ENCODE assay signal across 17 cellular contexts in genomic region chr1:3459051-3459908, GRCh38. TPM values are rescaled to one million over a fixed set of nuclear protein-coding genes. Genes with fewer than 3 reads are reported as not detected.
DNase-seq lines count a peak whose midpoint lies in the region; ATAC-seq and TF ChIP-seq lines count a peak whose summit lies in the region.
"Had no signal": no experiment of that assay in that cellular context is flagged by ENCODE, and none has a peak within 500 bp of the region (broad histone marks: within the 10 kb centered on the region; RNA-seq: fewer than 3 reads in every experiment).

No MANE protein-coding gene starts in this region.

- no peaks in the 10 kb centered on the region for H3K9me2 ChIP-seq in HCT116 (ENCODE audit: insufficient read depth)

- no peak overlapping the region for H3K4me3 Mint-ChIP-seq in brain
- H3K4me3 Mint-ChIP-seq in stimulated activated effector memory CD8-positive, alpha-beta T cell treated with anti-CD3 and anti-CD28 coated beads, Interleukin-12 subunit alpha, Interleukin-12 subunit beta, amount 100 ng/mL, for 72 hours = no peak overlapping the region
- H3K4me3 Mint-ChIP-seq: activated CD4-positive, alpha-beta T cell treated with anti-CD3 and anti-CD28 coated beads, Interleukin-2, amount 10 ng/mL, durations not matched to agents 7 days and 5 days; natural killer cell; T-helper 1 cell treated with Interleukin-12 subunit alpha and Interleukin-12 subunit beta and Interleukin-4 antibody, amounts not matched to agents 30 μg/mL and 1 μg/mL, for 36 hours had no signal

- no peaks in the 10 kb centered on the region for H3K9me3 ChIP-seq in HCT116 (ENCODE audit: control insufficient read depth in 1 of 2, insufficient read depth in 1 of 2, low read depth in 1 of 2, low read length in 2 of 2)
- H3K9me3 ChIP-seq in mucosa of descending colon = no peaks in the 10 kb centered on the region
- H3K9me3 ChIP-seq in sigmoid colon = no peaks in the 10 kb centered on the region

- intact Hi-C loops in HCT116 (cut with micrococcal nuclease) = no loop called here
- intact Hi-C loops in mucosa of descending colon (cut with DNase I, micrococcal nuclease) = no loop called here
- intact Hi-C loops in sigmoid colon (cut with DNase I) = no loop called here

- ATAC-seq in HCT116 (no peak), mucosa of descending colon (peak; percentile 36), HG03460 (IDR thresholded peaks at IDR 0.05; ENCODE audit: unreplicated experiment) (no peak)
- no peak for ATAC-seq in stimulated activated effector memory CD8-positive, alpha-beta T cell treated with anti-CD3 and anti-CD28 coated beads, Interleukin-12 subunit alpha, Interleukin-12 subunit beta, amount 100 ng/mL, for 72 hours
- ATAC-seq: natural killer cell, Panc1 had no signal

- no peak for TF ChIP-seq POLR2A in HCT116 (IDR thresholded peaks at IDR 0.05; ENCODE audit: borderline replicate concordance, extremely low read depth, insufficient read depth, insufficient read length)
- TF ChIP-seq POLR2A in sigmoid colon (IDR thresholded peaks at IDR 0.05) = no peak

- BruUV-seq in HCT116 (replicated peaks; lab: Mats Ljungman, UMichigan) = no TSS peak

- TF ChIP-seq CTCF in HCT116 (IDR thresholded peaks at IDR 0.05 in 2 of 3, conservative IDR thresholded peaks at IDR 0.05 in 1 of 3; ENCODE audit: borderline replicate concordance in 1 of 3, insufficient read depth in 1 of 3, low read depth in 2 of 3, low read length in 2 of 3) (no peak), brain (conservative IDR thresholded peaks at IDR 0.05) (no peak), mucosa of descending colon (IDR thresholded peaks at IDR 0.05) (no peak), sigmoid colon (IDR thresholded peaks at IDR 0.05) (no peak)

- H3K27ac Mint-ChIP-seq in brain = peak overlapping the region in 4 of 5 experiments; percentile 20 to 69 (median 59)
- H3K27ac Mint-ChIP-seq in stimulated activated effector memory CD8-positive, alpha-beta T cell treated with anti-CD3 and anti-CD28 coated beads, Interleukin-12 subunit alpha, Interleukin-12 subunit beta, amount 100 ng/mL, for 72 hours = peak overlapping the region; percentile 39
- H3K27ac Mint-ChIP-seq: activated CD4-positive, alpha-beta T cell treated with anti-CD3 and anti-CD28 coated beads, Interleukin-2, amount 10 ng/mL, durations not matched to agents 7 days and 5 days; natural killer cell; T-helper 1 cell treated with Interleukin-12 subunit alpha and Interleukin-12 subunit beta and Interleukin-4 antibody, amounts not matched to agents 30 μg/mL and 1 μg/mL, for 36 hours had no signal

- H2AFZ ChIP-seq in HCT116 (ENCODE audit: low read depth, low read length, poor library complexity, severe bottlenecking) = no peak overlapping the region

- H3K27ac ChIP-seq in HCT116 (ENCODE audit: low read depth, low read length) = peak overlapping the region; percentile 1; the same call in 1 of the 2 replicates
- peak overlapping the region in 2 of 4 donors; percentile 14 to 39 for H3K27ac ChIP-seq in sigmoid colon

- H3K79me2 ChIP-seq in HCT116 (ENCODE audit: insufficient read depth, low read length) = peaks cover 15% of the 10 kb centered on the region

- POLR2A ChIA-PET in HCT116 (lab: Charles Lee) = no interaction called here

- peak overlapping the region; percentile 51 for H3K4me2 ChIP-seq in HCT116 (ENCODE audit: low read length)

- H3K4me1 Mint-ChIP-seq in brain = peaks cover 37% of the 10 kb centered on the region
- no peaks in the 10 kb centered on the region for H3K4me1 Mint-ChIP-seq in stimulated activated effector memory CD8-positive, alpha-beta T cell treated with anti-CD3 and anti-CD28 coated beads, Interleukin-12 subunit alpha, Interleukin-12 subunit beta, amount 100 ng/mL, for 72 hours
- H3K4me1 Mint-ChIP-seq: natural killer cell had no signal

- no peaks in the 10 kb centered on the region for H4K20me1 ChIP-seq in HCT116 (ENCODE audit: insufficient read depth)

- H3K27me3 ChIP-seq in HCT116 (ENCODE audit: insufficient read depth, low read length) (no peaks in the 10 kb centered on the region), sigmoid colon (peaks cover 10 to 29% (median 19%) of the 10 kb centered on the region in 3 donors)

- DNase-seq in HCT116 (ENCODE audit: low read depth, low spot score) (no peak), mucosa of descending colon (peak; percentile 53 to 67 (median 60)), superior temporal gyrus (ENCODE audit: extremely low spot score) (no peak), sigmoid colon (no peak)
- DNase-seq in stimulated activated effector memory CD8-positive, alpha-beta T cell treated with anti-CD3 and anti-CD28 coated beads, Interleukin-12 subunit alpha, Interleukin-12 subunit beta, amount 100 ng/mL, for 72 hours (ENCODE audit: low spot score in 2 of 2) = no peak
- DNase-seq in central memory CD4-positive, alpha-beta T cell = no peak
- DNase-seq: activated CD4-positive, alpha-beta T cell treated with anti-CD3 and anti-CD28 coated beads, Interleukin-2, amount 10 ng/mL, durations not matched to agents 7 days and 5 days; activated T-cell treated with anti-CD3 and anti-CD28 coated beads, Interleukin-2, amount 50 U/mL, for 1 hour; DND-41; natural killer cell; NCI-H1694; NCI-H524 treated with DMSO at 0.1 percent for 48 hours had no signal

- no peak for TF ChIP-seq EP300 in sigmoid colon (IDR thresholded peaks at IDR 0.05)

- H3K4me1 ChIP-seq in HCT116 (ENCODE audit: control insufficient read depth in 1 of 2, insufficient read depth in 2 of 2, low read length in 2 of 2) (peaks cover 19 to 34% of the 10 kb centered on the region in 2 experiments), mucosa of descending colon (ENCODE audit: low read depth) (peaks cover 62% of the 10 kb centered on the region), sigmoid colon (peaks cover 0 to 9% (median 9%) of the 10 kb centered on the region in 4 donors)

- no peaks in the 10 kb centered on the region for H3K36me3 Mint-ChIP-seq in brain
- no peaks in the 10 kb centered on the region for H3K36me3 Mint-ChIP-seq in stimulated activated effector memory CD8-positive, alpha-beta T cell treated with anti-CD3 and anti-CD28 coated beads, Interleukin-12 subunit alpha, Interleukin-12 subunit beta, amount 100 ng/mL, for 72 hours
- H3K36me3 Mint-ChIP-seq: natural killer cell had no signal

- peaks cover 4% of the 10 kb centered on the region for H3K27me3 Mint-ChIP-seq in brain

- RAD21 ChIA-PET in HCT116 (lab: Charles Lee; ENCODE audit: low non-redundant PET in 1 of 2, low total read pairs in 2 of 2, uncharacterized antibody in 2 of 2, unreplicated experiment in 2 of 2) = no interaction called here

- H3K4me3 ChIP-seq in HCT116 (replicated peaks in 1 of 2; ENCODE audit: low read depth in 1 of 2, low read length in 2 of 2) = no peak overlapping the region
- H3K4me3 ChIP-seq in mucosa of descending colon = no peak overlapping the region
- H3K4me3 ChIP-seq in sigmoid colon = no peak overlapping the region
- H3K4me3 ChIP-seq: skin epidermis had no signal

- WGBS in sigmoid colon, 2 donors = 39 to 79% methylated on average over 24 of the region's 24 CpGs

- no peak for TF ChIP-seq RAD21 in HCT116 (IDR thresholded peaks at IDR 0.05; ENCODE audit: low read depth)

- H3K9me3 Mint-ChIP-seq in brain = peaks cover 0 to 2% (median 0%) of the 10 kb centered on the region in 5 experiments
- H3K9me3 Mint-ChIP-seq in stimulated activated effector memory CD8-positive, alpha-beta T cell treated with anti-CD3 and anti-CD28 coated beads, Interleukin-12 subunit alpha, Interleukin-12 subunit beta, amount 100 ng/mL, for 72 hours = no peaks in the 10 kb centered on the region
- H3K9me3 Mint-ChIP-seq: activated CD4-positive, alpha-beta T cell treated with anti-CD3 and anti-CD28 coated beads, Interleukin-2, amount 10 ng/mL, durations not matched to agents 7 days and 5 days; natural killer cell; T-helper 1 cell treated with Interleukin-12 subunit alpha and Interleukin-12 subunit beta and Interleukin-4 antibody, amounts not matched to agents 30 μg/mL and 1 μg/mL, for 36 hours had no signal

- CTCF ChIA-PET in HCT116 (lab: Charles Lee) = no interaction called here

- H3K36me3 ChIP-seq in HCT116 (ENCODE audit: control insufficient read depth in 1 of 2, insufficient read depth in 2 of 2, low read length in 2 of 2) = no peaks in the 10 kb centered on the region
- H3K36me3 ChIP-seq in mucosa of descending colon (ENCODE audit: low read depth) = no peaks in the 10 kb centered on the region
- no peaks in the 10 kb centered on the region for H3K36me3 ChIP-seq in sigmoid colon

- H3K9ac ChIP-seq in HCT116 (ENCODE audit: low read length) = no peak overlapping the region

TF ChIP-seq in HCT116, 20 proteins besides CTCF, POLR2A, EP300 and RAD21 (continues in another document):
- TF ChIP-seq SIN3A (IDR thresholded peaks at IDR 0.05; ENCODE audit: low read depth) (no peak), EZH2phosphoT487 (IDR thresholded peaks at IDR 0.05; ENCODE audit: borderline replicate concordance) (no peak), ELF1 (IDR thresholded peaks at IDR 0.05; ENCODE audit: borderline replicate concordance, low read depth) (no peak), EZH2 (IDR thresholded peaks at IDR 0.05) (no peak), JUND (IDR thresholded peaks at IDR 0.05) (no peak), EGR1 (IDR thresholded peaks at IDR 0.05; ENCODE audit: low read depth) (no peak)
- TF ChIP-seq, protein P1, sequence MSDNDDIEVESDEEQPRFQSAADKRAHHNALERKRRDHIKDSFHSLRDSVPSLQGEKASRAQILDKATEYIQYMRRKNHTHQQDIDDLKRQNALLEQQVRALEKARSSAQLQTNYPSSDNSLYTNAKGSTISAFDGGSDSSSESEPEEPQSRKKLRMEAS (IDR thresholded peaks at IDR 0.05) = no peak
- TF ChIP-seq, protein P2, sequence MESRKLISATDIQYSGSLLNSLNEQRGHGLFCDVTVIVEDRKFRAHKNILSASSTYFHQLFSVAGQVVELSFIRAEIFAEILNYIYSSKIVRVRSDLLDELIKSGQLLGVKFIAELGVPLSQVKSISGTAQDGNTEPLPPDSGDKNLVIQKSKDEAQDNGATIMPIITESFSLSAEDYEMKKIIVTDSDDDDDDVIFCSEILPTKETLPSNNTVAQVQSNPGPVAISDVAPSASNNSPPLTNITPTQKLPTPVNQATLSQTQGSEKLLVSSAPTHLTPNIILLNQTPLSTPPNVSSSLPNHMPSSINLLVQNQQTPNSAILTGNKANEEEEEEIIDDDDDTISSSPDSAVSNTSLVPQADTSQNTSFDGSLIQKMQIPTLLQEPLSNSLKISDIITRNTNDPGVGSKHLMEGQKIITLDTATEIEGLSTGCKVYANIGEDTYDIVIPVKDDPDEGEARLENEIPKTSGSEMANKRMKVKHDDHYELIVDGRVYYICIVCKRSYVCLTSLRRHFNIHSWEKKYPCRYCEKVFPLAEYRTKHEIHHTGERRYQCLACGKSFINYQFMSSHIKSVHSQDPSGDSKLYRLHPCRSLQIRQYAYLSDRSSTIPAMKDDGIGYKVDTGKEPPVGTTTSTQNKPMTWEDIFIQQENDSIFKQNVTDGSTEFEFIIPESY (IDR thresholded peaks at IDR 0.05; ENCODE audit: extremely low read depth, insufficient replicate concordance, low read length) = no peak

RNA-seq across cellular contexts. Expression of gene ARHGEF16, which starts 4.8 kb away (rescaled TPM):
- total RNA-seq in HCT116 (2021; ENCODE audit: unreplicated experiment) (37.4 TPM), mucosa of descending colon (100 to 1,000 TPM in 1 of 3 donors, 10 to 100 TPM in 2; 51.2 to 101 (median 90.2) TPM), sigmoid colon (1 to 10 TPM in 2 of 4 donors, under 1 TPM in 2; 0.41 to 2.2 (median 0.78) TPM)
- 29.5 and 34.9 TPM in 2 replicates for polyA plus RNA-seq in HCT116 (2012)
- polyA plus RNA-seq in brain (ENCODE audit: insufficient read depth, low read depth, low replicate concordance) (13.5 TPM), sigmoid colon (10 to 100 TPM; 44.4 to 51.8 (median 51.6) TPM)
- total RNA-seq: activated CD4-positive, alpha-beta T cell treated with anti-CD3 and anti-CD28 coated beads, Interleukin-2, amount 10 ng/mL, durations not matched to agents 7 days and 5 days; natural killer cell had no signal

Comparison
In these comparisons a context has a peak if more than half of its experiments do, and no peak if none do; other contexts are left out.
1. DNase-seq: peak in mucosa of descending colon (3 of 3); none in HCT116 (single experiment), stimulated activated effector memory CD8-positive, alpha-beta T cell treated with anti-CD3 and anti-CD28 coated beads, Interleukin-12 subunit alpha, Interleukin-12 subunit beta, amount 100 ng/mL, for 72 hours (0 of 2), superior temporal gyrus (single experiment), sigmoid colon (single experiment) and central memory CD4-positive, alpha-beta T cell (single experiment).
2. RNA of gene ARHGEF16, which starts 4.8 kb away (total RNA-seq): 51.2 to 101 TPM in mucosa of descending colon and 37.4 TPM in HCT116 (single experiment); 0.41 to 2.2 TPM in sigmoid colon; every median in the first group is over 10 times any median in the second.